In the genomic region with DNA sequence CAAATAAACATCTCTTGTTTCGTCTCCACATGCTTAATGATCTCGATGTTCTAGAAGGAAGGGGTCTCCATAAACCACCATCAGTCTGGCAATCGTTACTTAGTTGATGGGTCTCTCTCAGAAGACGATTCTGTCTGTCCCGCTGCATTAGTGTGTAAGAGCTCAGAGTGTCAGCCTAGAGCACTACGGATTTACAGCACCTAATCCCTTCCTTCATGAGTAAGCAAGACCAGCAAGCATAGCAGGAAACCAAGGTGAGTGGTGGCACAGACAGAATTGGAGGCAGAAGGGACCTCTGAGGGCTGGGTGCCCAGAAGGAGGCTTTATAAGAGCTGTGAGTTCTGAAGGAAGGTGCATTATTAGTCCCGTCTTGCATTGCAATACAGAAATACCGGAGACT, we compare ENCODE assay signal across 8 cellular contexts.
"Had no signal": no experiment of that assay in that cellular context is flagged by ENCODE, and none has a peak within 500 bp of the region (broad histone marks: within the 10 kb centered on the region; RNA-seq: fewer than 3 reads in every experiment).

No MANE protein-coding gene starts in this region.

- H2AFZ ChIP-seq: GM23338 had no signal

- H3K4me2 ChIP-seq: GM23338 had no signal

- H3K36me3 ChIP-seq: HAP-1 had no signal

- H3K9me3 ChIP-seq: HAP-1 had no signal

- ATAC-seq: GM23338, HCT116, HepG2 had no signal

- FAIRE-seq: HepG2 had no signal

- H3K4me1 ChIP-seq: HAP-1 had no signal

- H3K27ac ChIP-seq: HL-60 had no signal

- DNase-seq: H7, HFFc6, KG1 had no signal

- H3K4me3 ChIP-seq: GM23338, HAP-1 had no signal
